21 cellular contexts compared by ENCODE assay signal in the genomic region with DNA sequence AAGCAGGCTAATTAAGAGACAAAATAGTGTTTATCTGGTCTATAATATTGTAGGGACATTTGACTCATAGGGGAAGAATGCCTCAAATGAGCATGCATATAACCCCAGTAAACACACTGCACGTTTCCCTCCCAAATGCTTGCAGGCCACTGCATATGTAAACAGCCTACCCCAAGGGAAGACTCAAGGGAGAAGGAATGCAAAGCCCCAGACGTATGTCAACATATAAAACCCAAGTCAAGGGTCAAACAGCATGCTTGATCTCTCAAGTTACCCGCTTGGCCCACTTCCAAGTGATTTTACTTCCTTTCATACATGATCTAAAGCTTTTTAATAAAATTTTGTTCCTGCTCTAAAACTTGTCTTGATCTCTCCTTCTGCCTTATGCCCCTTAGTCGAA.
A peak's percentile ranks its signal among the peaks of the same experiment; 100 is the strongest.
DNase-seq lines count a peak whose midpoint lies in the region; TF ChIP-seq lines count a peak whose summit lies in the region.
"Had no signal": no experiment of that assay in that cellular context is flagged by ENCODE, and none has a peak within 500 bp of the region (broad histone marks: within the 10 kb centered on the region; RNA-seq: fewer than 3 reads in every experiment).

No MANE protein-coding gene starts in this region.

- no TSS peak for BruUV-seq in MCF 10A (replicated peaks; lab: Mats Ljungman, UMichigan)
- no TSS peak for BruUV-seq in mammary epithelial cell (replicated peaks; lab: Mats Ljungman, UMichigan)

- no peaks in the 10 kb centered on the region for H3K27me3 ChIP-seq in mammary epithelial cell (ENCODE audit: insufficient read depth, low read length)
- H3K27me3 ChIP-seq in left ventricle myocardium inferior (ENCODE audit: low read depth): no peaks in the 10 kb centered on the region
- H3K27me3 ChIP-seq: neutrophil, stomach, upper lobe of right lung had no signal

- H3K27me3 Mint-ChIP-seq in MCF 10A (ENCODE audit: insufficient read depth, unreplicated experiment): no peaks in the 10 kb centered on the region
- H3K27me3 Mint-ChIP-seq: central memory CD8-positive, alpha-beta T cell; T-helper 17 cell had no signal

- H3K79me2 ChIP-seq in mammary epithelial cell (ENCODE audit: insufficient read depth, low read length): no peaks in the 10 kb centered on the region

- no peak overlapping the region for H3K4me3 Mint-ChIP-seq in MCF 10A (ENCODE audit: unreplicated experiment)
- H3K4me3 Mint-ChIP-seq: central memory CD8-positive, alpha-beta T cell; HFFc6; T-helper 17 cell had no signal

- H4K20me1 ChIP-seq in mammary epithelial cell (ENCODE audit: insufficient read depth, low read length): no peaks in the 10 kb centered on the region

- no peak for TF ChIP-seq CTCF in MCF 10A (IDR thresholded peaks at IDR 0.05; ENCODE audit: unreplicated experiment)
- no peak for TF ChIP-seq CTCF in mammary epithelial cell (conservative IDR thresholded peaks at IDR 0.05 in 1 of 2, IDR thresholded peaks at IDR 0.05 in 1 of 2; ENCODE audit: extremely low read depth in 1 of 2, insufficient read depth in 1 of 2, low read depth in 1 of 2, low read length in 2 of 2)
- TF ChIP-seq CTCF in GM13977 (IDR thresholded peaks at IDR 0.05; ENCODE audit: extremely low read depth, insufficient read depth, missing control alignments): no peak
- no peak for TF ChIP-seq CTCF in left ventricle myocardium inferior (IDR thresholded peaks at IDR 0.05; ENCODE audit: borderline replicate concordance)

- CTCF ChIA-PET in MCF 10A (lab: Yijun Ruan, JAX): no interaction called here
- CTCF ChIA-PET in mammary epithelial cell (lab: Charles Lee; ENCODE audit: low non-redundant PET): no interaction called here

- DNase-seq in MCF 10A (ENCODE audit: unreplicated experiment): peak; percentile 8
- DNase-seq in mammary epithelial cell: no peak
- DNase-seq in RPMI7951 (ENCODE audit: low read depth): peak; percentile 3
- peak; percentile 12 for DNase-seq in fibroblast of the conjunctiva (ENCODE audit: low read depth)
- DNase-seq in NCI-H510A treated with DMSO at 0.1 percent for 48 hours (lab: John Stamatoyannopoulos, UW): no peak
- DNase-seq in SKM-1 treated with dmso at 0.1 percent for 144 hours (lab: John Stamatoyannopoulos, UW; ENCODE audit: unreplicated experiment): no peak
- DNase-seq in GM13977 (ENCODE audit: low spot score): no peak
- no peak for DNase-seq in left ventricle myocardium inferior
- DNase-seq: effector CD8-positive, alpha-beta T cell; HFFc6; left cardiac atrium; mucosa of descending colon; NCI-H1048; NCI-H2171; SHP77; stomach; T-helper 17 cell; upper lobe of right lung had no signal

- dilution Hi-C loops in mammary epithelial cell (cut with HindIII; ENCODE audit: low sequenced_read_pairs): no loop called here

- H3K4me1 Mint-ChIP-seq in MCF 10A (ENCODE audit: insufficient read depth, unreplicated experiment): peaks cover 6% of the 10 kb centered on the region
- H3K4me1 Mint-ChIP-seq: central memory CD8-positive, alpha-beta T cell; T-helper 17 cell had no signal

- POLR2A ChIA-PET in MCF 10A (lab: Yijun Ruan, JAX): interaction anchor here (0.6 to 1.1 kb wide), 2 partner anchors 8 to 403 kb away, joined by 3 to 4 read pairs; no protein-coding TSS in a partner anchor

- no peaks in the 10 kb centered on the region for H3K9me3 Mint-ChIP-seq in MCF 10A (ENCODE audit: unreplicated experiment)
- H3K9me3 Mint-ChIP-seq: HFFc6 had no signal

- H3K4me2 ChIP-seq in mammary epithelial cell (ENCODE audit: insufficient read depth, low read depth, low read length): no peak overlapping the region

- no peak overlapping the region for H2AFZ ChIP-seq in mammary epithelial cell (ENCODE audit: low read depth, low read length)

- in situ Hi-C loops in mammary epithelial cell (cut with MboI; ENCODE audit: low sequenced_read_pairs in 2 of 2): no loop called here
- in situ Hi-C loops in GM13977 (cut with MboI; ENCODE audit: low pct_unique_long_range_greater_than_20kb, low sequenced_read_pairs, unreplicated experiment): no loop called here

- no peaks in the 10 kb centered on the region for H3K9me3 ChIP-seq in mammary epithelial cell (replicated peaks; ENCODE audit: insufficient read depth, low read length)
- H3K9me3 ChIP-seq in left ventricle myocardium inferior (replicated peaks): no peaks in the 10 kb centered on the region
- H3K9me3 ChIP-seq: mucosa of descending colon, neutrophil, stomach, upper lobe of right lung had no signal

- H3K27ac Mint-ChIP-seq in MCF 10A (ENCODE audit: low read depth, unreplicated experiment): no peak overlapping the region
- H3K27ac Mint-ChIP-seq: activated T-helper 2 cell treated with anti-CD3 and anti-CD28 coated beads, Interferon-gamma antibody, Interleukin-2, Interleukin-4, amounts not matched to agents 10 μg/mL and 5 μg/mL and 100 μg/mL, durations not matched to agents 14 hours and 24 hours and 36 hours; HFFc6; T-helper 17 cell had no signal

- 27% methylated on average over 4 of the region's 4 CpGs for WGBS in mammary epithelial cell (ENCODE audit: low coverage, missing lambda C conversion rate)

- intact Hi-C loops in MCF 10A (cut with micrococcal nuclease): no loop called here
- intact Hi-C loops in mammary epithelial cell (cut with micrococcal nuclease): no loop called here
- intact Hi-C loops in left ventricle myocardium inferior (cut with micrococcal nuclease): no loop called here

- H3K36me3 ChIP-seq in mammary epithelial cell (ENCODE audit: insufficient read depth, low read length): no peaks in the 10 kb centered on the region
- no peaks in the 10 kb centered on the region for H3K36me3 ChIP-seq in left ventricle myocardium inferior
- H3K36me3 ChIP-seq: neutrophil, stomach, upper lobe of right lung had no signal

- H3K4me3 ChIP-seq in mammary epithelial cell (replicated peaks in 1 of 3; ENCODE audit: insufficient read depth in 1 of 3, low read depth in 2 of 3, low read length in 3 of 3) (no peak overlapping the region), left ventricle myocardium inferior (no peak overlapping the region)
- H3K4me3 ChIP-seq: mucosa of descending colon, stomach, upper lobe of right lung had no signal

- H3K27ac ChIP-seq in mammary epithelial cell (ENCODE audit: insufficient read depth, low read depth, low read length) (no peak overlapping the region), left ventricle myocardium inferior (replicated peaks) (no peak overlapping the region)
- H3K27ac ChIP-seq: neutrophil, stomach, upper lobe of right lung had no signal

- no peaks in the 10 kb centered on the region for H3K36me3 Mint-ChIP-seq in MCF 10A (ENCODE audit: insufficient read depth, unreplicated experiment)

- no peak overlapping the region for H3K9ac ChIP-seq in mammary epithelial cell (ENCODE audit: insufficient read depth, low read length)

- H3K4me1 ChIP-seq in mammary epithelial cell (ENCODE audit: insufficient read depth, low read length) (no peaks in the 10 kb centered on the region), left ventricle myocardium inferior (no peaks in the 10 kb centered on the region)
- H3K4me1 ChIP-seq: stomach, upper lobe of right lung had no signal

Comparison
In these comparisons a context has a peak if more than half of its experiments do, and no peak if none do; other contexts are left out.
1. DNase-seq: peak in MCF 10A (single experiment), RPMI7951 (single experiment) and fibroblast of the conjunctiva (single experiment); none in mammary epithelial cell (single experiment), NCI-H510A treated with DMSO at 0.1 percent for 48 hours (single experiment), SKM-1 treated with dmso at 0.1 percent for 144 hours (single experiment), GM13977 (single experiment) and left ventricle myocardium inferior (single experiment).